39 cellular contexts compared by ENCODE assay signal in the genomic region with DNA sequence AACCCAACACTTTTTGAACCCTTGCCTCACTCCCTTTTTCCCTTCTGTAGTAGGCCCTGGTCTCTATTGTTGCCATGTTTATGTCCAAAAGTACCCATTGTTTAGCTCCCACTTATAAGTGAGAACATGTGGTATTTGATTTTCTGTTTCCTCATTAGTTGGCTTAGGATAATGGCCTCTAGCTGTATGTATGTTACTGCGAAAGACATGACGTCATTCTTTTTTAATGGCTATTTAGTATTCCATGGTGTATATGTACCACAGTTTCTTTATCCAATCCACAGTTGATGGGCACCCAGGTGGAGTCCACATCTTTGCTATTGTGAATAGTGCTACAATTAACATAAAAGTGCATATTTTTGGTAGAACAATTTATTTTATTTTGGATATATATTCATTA.
"Had no signal": no experiment of that assay in that cellular context is flagged by ENCODE, and none has a peak within 500 bp of the region (broad histone marks: within the 10 kb centered on the region; RNA-seq: fewer than 3 reads in every experiment).

No MANE protein-coding gene starts in this region.

- H3K4me1 ChIP-seq: adrenal gland, ascending aorta, body of pancreas, breast epithelium had no signal

- DNase-seq: activated effector memory CD4-positive, alpha-beta T cell treated with anti-CD3 and anti-CD28 coated beads, Interleukin-2, amount 50 U/mL, for 16 hours; activated effector memory CD4-positive, alpha-beta T cell treated with Interleukin-2 at 50 U/mL for 16 hours; activated gamma-delta T cell; activated gamma-delta T cell treated with Interleukin-2 at 50 U/mL for 16 hours; activated naive CD4-positive, alpha-beta T cell; activated naive CD4-positive, alpha-beta T cell treated with anti-CD3 and anti-CD28 coated beads for 36 hours; activated naive CD4-positive, alpha-beta T cell treated with anti-CD3 and anti-CD28 coated beads, Interleukin-2, amount 10 ng/mL, durations not matched to agents 7 days and 5 days; activated naive CD4-positive, alpha-beta T cell treated with anti-CD3 and anti-CD28 coated beads, Interleukin-2, amount 50 U/mL, for 16 hours; activated naive CD4-positive, alpha-beta T cell treated with Interleukin-2 at 50 U/mL for 16 hours; activated naive CD8-positive, alpha-beta T cell treated with anti-CD3 and anti-CD28 coated beads for 36 hours; activated naive CD8-positive, alpha-beta T cell treated with anti-CD3 and anti-CD28 coated beads, Interleukin-2, amount 10 ng/mL, durations not matched to agents 7 days and 5 days; activated naive CD8-positive, alpha-beta T cell treated with anti-CD3 and anti-CD28 coated beads, Interleukin-2, amount 50 U/mL, for 24 hours; activated T-cell treated with anti-CD3 and anti-CD28 coated beads, Interleukin-2, amount 50 U/mL, for 24 hours; activated T-cell treated with anti-CD3 and anti-CD28 coated beads, Interleukin-2, amount 50 U/mL, for 4 hours; activated T-cell treated with anti-CD3 and anti-CD28 coated beads, Interleukin-2, amount 50 U/mL, for 48 hours; activated T-cell treated with anti-CD3 and anti-CD28 coated beads, Interleukin-2, amount 50 U/mL, for 72 hours; adrenal gland; amniotic stem cell; amygdala; anterior cingulate cortex; aorta; body of pancreas; brain microvascular endothelial cell; caudate nucleus; central memory CD4-positive, alpha-beta T cell; cerebellar nuclear complex had no signal

- H3K4me3 ChIP-seq: adrenal gland, ascending aorta, body of pancreas, breast epithelium, cardiac muscle cell had no signal

- H3K36me3 ChIP-seq: adrenal gland, ascending aorta, brain microvascular endothelial cell, breast epithelium, cardiac muscle cell had no signal

- H3K9me3 Mint-ChIP-seq: activated naive CD4-positive, alpha-beta T cell treated with anti-CD3 and anti-CD28 coated beads, Interleukin-2, amount 50 U/mL, for 24 hours had no signal

- H3K27ac ChIP-seq: adrenal gland, ascending aorta, body of pancreas, brain microvascular endothelial cell, breast epithelium, cardiac muscle cell had no signal

- H3K4me3 Mint-ChIP-seq: activated naive CD4-positive, alpha-beta T cell treated with anti-CD3 and anti-CD28 coated beads for 36 hours; activated naive CD4-positive, alpha-beta T cell treated with anti-CD3 and anti-CD28 coated beads, Interleukin-2, amount 10 ng/mL, durations not matched to agents 7 days and 5 days; activated naive CD4-positive, alpha-beta T cell treated with anti-CD3 and anti-CD28 coated beads, Interleukin-2, amount 50 U/mL, for 24 hours; activated naive CD8-positive, alpha-beta T cell; activated naive CD8-positive, alpha-beta T cell treated with anti-CD3 and anti-CD28 coated beads for 36 hours; activated naive CD8-positive, alpha-beta T cell treated with anti-CD3 and anti-CD28 coated beads, Interleukin-2, amount 10 ng/mL, durations not matched to agents 7 days and 5 days; activated naive CD8-positive, alpha-beta T cell treated with anti-CD3 and anti-CD28 coated beads, Interleukin-2, amount 50 U/mL, for 24 hours; activated T-cell treated with anti-CD3 and anti-CD28 coated beads, Interleukin-2, amount 50 U/mL, for 24 hours; activated T-cell treated with anti-CD3 and anti-CD28 coated beads, Interleukin-2, amount 50 U/mL, for 4 hours; activated T-cell treated with anti-CD3 and anti-CD28 coated beads, Interleukin-2, amount 50 U/mL, for 72 hours; activated T-helper 1 cell treated with anti-CD3 and anti-CD28 coated beads, Interleukin-12 subunit alpha, Interleukin-12 subunit beta, Interleukin-2, Interleukin-4 antibody, amounts not matched to agents 30 ng/mL and 10 ng/mL and 1 ng/mL, durations not matched to agents 14 hours and 24 hours and 36 hours; activated T-helper 17 cell treated with anti-CD3 and anti-CD28 coated beads, Interleukin-2, amount 50 U/mL, for 72 hours; brain; central memory CD8-positive, alpha-beta T cell had no signal

- H3K27me3 Mint-ChIP-seq: activated naive CD4-positive, alpha-beta T cell treated with anti-CD3 and anti-CD28 coated beads, Interleukin-2, amount 10 ng/mL, durations not matched to agents 7 days and 5 days; activated naive CD4-positive, alpha-beta T cell treated with anti-CD3 and anti-CD28 coated beads, Interleukin-2, amount 50 U/mL, for 24 hours; activated naive CD8-positive, alpha-beta T cell; activated naive CD8-positive, alpha-beta T cell treated with anti-CD3 and anti-CD28 coated beads for 36 hours; activated naive CD8-positive, alpha-beta T cell treated with anti-CD3 and anti-CD28 coated beads, Interleukin-2, amount 50 U/mL, for 24 hours; activated T-cell treated with anti-CD3 and anti-CD28 coated beads, Interleukin-2, amount 50 U/mL, for 24 hours; activated T-helper 17 cell treated with anti-CD3 and anti-CD28 coated beads, Interleukin-2, amount 50 U/mL, for 72 hours; central memory CD8-positive, alpha-beta T cell had no signal

- H3K27ac Mint-ChIP-seq: activated naive CD4-positive, alpha-beta T cell treated with anti-CD3 and anti-CD28 coated beads for 36 hours; activated naive CD4-positive, alpha-beta T cell treated with anti-CD3 and anti-CD28 coated beads, Interleukin-2, amount 10 ng/mL, durations not matched to agents 7 days and 5 days; activated naive CD4-positive, alpha-beta T cell treated with anti-CD3 and anti-CD28 coated beads, Interleukin-2, amount 50 U/mL, for 24 hours; activated naive CD4-positive, alpha-beta T cell treated with anti-CD3 and anti-CD28 coated beads, Interleukin-2, amount 50 U/mL, for 72 hours; activated naive CD8-positive, alpha-beta T cell; activated naive CD8-positive, alpha-beta T cell treated with anti-CD3 and anti-CD28 coated beads for 36 hours; activated naive CD8-positive, alpha-beta T cell treated with anti-CD3 and anti-CD28 coated beads, Interleukin-2, amount 10 ng/mL, durations not matched to agents 7 days and 5 days; activated naive CD8-positive, alpha-beta T cell treated with anti-CD3 and anti-CD28 coated beads, Interleukin-2, amount 50 U/mL, for 24 hours; activated T-cell treated with anti-CD3 and anti-CD28 coated beads, Interleukin-2, amount 50 U/mL, for 24 hours; activated T-cell treated with anti-CD3 and anti-CD28 coated beads, Interleukin-2, amount 50 U/mL, for 72 hours; activated T-helper 1 cell treated with anti-CD3 and anti-CD28 coated beads, Interleukin-12 subunit alpha, Interleukin-12 subunit beta, Interleukin-2, Interleukin-4 antibody, amounts not matched to agents 30 ng/mL and 10 ng/mL and 1 ng/mL, durations not matched to agents 14 hours and 24 hours and 36 hours; activated T-helper 17 cell treated with anti-CD3 and anti-CD28 coated beads, Interleukin-2, amount 50 U/mL, for 72 hours; activated T-helper 2 cell treated with anti-CD3 and anti-CD28 coated beads, Interferon-gamma antibody, Interleukin-2, Interleukin-4, amounts not matched to agents 10 μg/mL and 5 μg/mL and 100 μg/mL, durations not matched to agents 14 hours and 24 hours and 36 hours; brain had no signal

- H3K4me1 Mint-ChIP-seq: activated naive CD4-positive, alpha-beta T cell treated with anti-CD3 and anti-CD28 coated beads, Interleukin-2, amount 10 ng/mL, durations not matched to agents 7 days and 5 days; activated naive CD4-positive, alpha-beta T cell treated with anti-CD3 and anti-CD28 coated beads, Interleukin-2, amount 50 U/mL, for 24 hours; activated naive CD8-positive, alpha-beta T cell treated with anti-CD3 and anti-CD28 coated beads for 36 hours; activated naive CD8-positive, alpha-beta T cell treated with anti-CD3 and anti-CD28 coated beads, Interleukin-2, amount 10 ng/mL, durations not matched to agents 7 days and 5 days; activated naive CD8-positive, alpha-beta T cell treated with anti-CD3 and anti-CD28 coated beads, Interleukin-2, amount 50 U/mL, for 24 hours; activated T-helper 17 cell treated with anti-CD3 and anti-CD28 coated beads, Interleukin-2, amount 50 U/mL, for 72 hours; brain; central memory CD8-positive, alpha-beta T cell had no signal

- H3K27me3 ChIP-seq: adrenal gland, ascending aorta, body of pancreas, brain microvascular endothelial cell, breast epithelium, cardiac muscle cell had no signal

- FAIRE-seq: astrocyte, bronchial epithelial cell had no signal

- ATAC-seq: activated naive CD4-positive, alpha-beta T cell treated with anti-CD3 and anti-CD28 coated beads, Interleukin-2, amount 50 U/mL, for 72 hours; activated naive CD8-positive, alpha-beta T cell treated with anti-CD3 and anti-CD28 coated beads, Interleukin-2, amount 50 U/mL, for 24 hours; activated T-cell treated with anti-CD3 and anti-CD28 coated beads, Interleukin-2, amount 50 U/mL, for 4 hours; activated T-cell treated with anti-CD3 and anti-CD28 coated beads, Interleukin-2, amount 50 U/mL, for 72 hours; activated T-helper 17 cell treated with anti-CD3 and anti-CD28 coated beads, Interleukin-2, amount 50 U/mL, for 72 hours; body of pancreas had no signal

- H3K36me3 Mint-ChIP-seq: activated naive CD4-positive, alpha-beta T cell treated with anti-CD3 and anti-CD28 coated beads, Interleukin-2, amount 10 ng/mL, durations not matched to agents 7 days and 5 days; activated naive CD4-positive, alpha-beta T cell treated with anti-CD3 and anti-CD28 coated beads, Interleukin-2, amount 50 U/mL, for 24 hours; activated naive CD8-positive, alpha-beta T cell; activated naive CD8-positive, alpha-beta T cell treated with anti-CD3 and anti-CD28 coated beads for 36 hours; activated naive CD8-positive, alpha-beta T cell treated with anti-CD3 and anti-CD28 coated beads, Interleukin-2, amount 10 ng/mL, durations not matched to agents 7 days and 5 days; brain had no signal

- H3K9me3 ChIP-seq: adrenal gland, ascending aorta, body of pancreas, breast epithelium had no signal
